1 cellular context compared by ENCODE assay signal in the genomic region with DNA sequence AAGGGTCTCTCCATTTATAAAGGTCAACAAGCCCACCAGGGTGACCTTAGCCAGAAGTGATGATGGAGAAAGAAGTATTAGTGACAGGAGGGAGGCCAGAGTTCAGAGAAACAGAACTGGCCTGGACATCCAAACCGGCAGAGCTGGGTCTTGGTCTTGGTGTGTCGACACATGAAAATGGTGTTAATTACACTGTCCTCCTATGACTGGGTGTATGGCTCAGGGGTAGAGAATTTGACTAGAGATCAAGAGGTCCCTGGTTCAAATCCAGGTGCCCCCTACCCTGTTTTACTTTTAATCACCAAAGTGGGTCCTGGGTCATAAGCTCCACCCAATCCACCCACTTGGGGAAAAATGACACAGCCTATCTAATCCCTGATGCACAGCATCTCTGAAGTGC.
TF ChIP-seq lines count a peak whose summit lies in the region.

No MANE protein-coding gene starts in this region.

TF ChIP-seq in K562, 482 proteins besides CTCF, POLR2A, EP300 and RAD21 (continued from another document):
- TF ChIP-seq, protein P1, sequence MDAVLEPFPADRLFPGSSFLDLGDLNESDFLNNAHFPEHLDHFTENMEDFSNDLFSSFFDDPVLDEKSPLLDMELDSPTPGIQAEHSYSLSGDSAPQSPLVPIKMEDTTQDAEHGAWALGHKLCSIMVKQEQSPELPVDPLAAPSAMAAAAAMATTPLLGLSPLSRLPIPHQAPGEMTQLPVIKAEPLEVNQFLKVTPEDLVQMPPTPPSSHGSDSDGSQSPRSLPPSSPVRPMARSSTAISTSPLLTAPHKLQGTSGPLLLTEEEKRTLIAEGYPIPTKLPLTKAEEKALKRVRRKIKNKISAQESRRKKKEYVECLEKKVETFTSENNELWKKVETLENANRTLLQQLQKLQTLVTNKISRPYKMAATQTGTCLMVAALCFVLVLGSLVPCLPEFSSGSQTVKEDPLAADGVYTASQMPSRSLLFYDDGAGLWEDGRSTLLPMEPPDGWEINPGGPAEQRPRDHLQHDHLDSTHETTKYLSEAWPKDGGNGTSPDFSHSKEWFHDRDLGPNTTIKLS (IDR thresholded peaks at IDR 0.05; ENCODE audit: borderline replicate concordance, low read depth): no peak
- TF ChIP-seq TCF7 (IDR thresholded peaks at IDR 0.05; ENCODE audit: borderline replicate concordance) (no peak), ELF4 (CRISPR knock-in tag; IDR thresholded peaks at IDR 0.05) (no peak)
